1 cellular context compared by ENCODE assay signal in genomic region chr5:119074419-119074818, GRCh38.
A peak's percentile ranks its signal among the peaks of the same experiment; 100 is the strongest.
TF ChIP-seq lines count a peak whose summit lies in the region.

No MANE protein-coding gene starts in this region.

TF ChIP-seq in GM12878, 131 proteins besides CTCF, POLR2A, EP300 and RAD21 (continued from another document):
- no peak for TF ChIP-seq ZBTB40 (IDR thresholded peaks at IDR 0.05; ENCODE audit: borderline replicate concordance)
- peak; percentile 76 for TF ChIP-seq JUNB (IDR thresholded peaks at IDR 0.05)
- no peak for TF ChIP-seq SMAD1 (IDR thresholded peaks at IDR 0.05; ENCODE audit: low read depth, partially characterized antibody)
- peak; percentile 66 for TF ChIP-seq MTA2 (IDR thresholded peaks at IDR 0.05; ENCODE audit: low read depth)
- peak; percentile 48 for TF ChIP-seq ATF7 (IDR thresholded peaks at IDR 0.05; ENCODE audit: low read depth)
- TF ChIP-seq PKNOX1 (IDR thresholded peaks at IDR 0.05), result peak; percentile 47; the same call in 1 of the 2 replicates
- no peak; the same call in 1 of the 2 replicates for TF ChIP-seq CREB1 (IDR thresholded peaks at IDR 0.05; ENCODE audit: low read depth)
- TF ChIP-seq, protein P1, sequence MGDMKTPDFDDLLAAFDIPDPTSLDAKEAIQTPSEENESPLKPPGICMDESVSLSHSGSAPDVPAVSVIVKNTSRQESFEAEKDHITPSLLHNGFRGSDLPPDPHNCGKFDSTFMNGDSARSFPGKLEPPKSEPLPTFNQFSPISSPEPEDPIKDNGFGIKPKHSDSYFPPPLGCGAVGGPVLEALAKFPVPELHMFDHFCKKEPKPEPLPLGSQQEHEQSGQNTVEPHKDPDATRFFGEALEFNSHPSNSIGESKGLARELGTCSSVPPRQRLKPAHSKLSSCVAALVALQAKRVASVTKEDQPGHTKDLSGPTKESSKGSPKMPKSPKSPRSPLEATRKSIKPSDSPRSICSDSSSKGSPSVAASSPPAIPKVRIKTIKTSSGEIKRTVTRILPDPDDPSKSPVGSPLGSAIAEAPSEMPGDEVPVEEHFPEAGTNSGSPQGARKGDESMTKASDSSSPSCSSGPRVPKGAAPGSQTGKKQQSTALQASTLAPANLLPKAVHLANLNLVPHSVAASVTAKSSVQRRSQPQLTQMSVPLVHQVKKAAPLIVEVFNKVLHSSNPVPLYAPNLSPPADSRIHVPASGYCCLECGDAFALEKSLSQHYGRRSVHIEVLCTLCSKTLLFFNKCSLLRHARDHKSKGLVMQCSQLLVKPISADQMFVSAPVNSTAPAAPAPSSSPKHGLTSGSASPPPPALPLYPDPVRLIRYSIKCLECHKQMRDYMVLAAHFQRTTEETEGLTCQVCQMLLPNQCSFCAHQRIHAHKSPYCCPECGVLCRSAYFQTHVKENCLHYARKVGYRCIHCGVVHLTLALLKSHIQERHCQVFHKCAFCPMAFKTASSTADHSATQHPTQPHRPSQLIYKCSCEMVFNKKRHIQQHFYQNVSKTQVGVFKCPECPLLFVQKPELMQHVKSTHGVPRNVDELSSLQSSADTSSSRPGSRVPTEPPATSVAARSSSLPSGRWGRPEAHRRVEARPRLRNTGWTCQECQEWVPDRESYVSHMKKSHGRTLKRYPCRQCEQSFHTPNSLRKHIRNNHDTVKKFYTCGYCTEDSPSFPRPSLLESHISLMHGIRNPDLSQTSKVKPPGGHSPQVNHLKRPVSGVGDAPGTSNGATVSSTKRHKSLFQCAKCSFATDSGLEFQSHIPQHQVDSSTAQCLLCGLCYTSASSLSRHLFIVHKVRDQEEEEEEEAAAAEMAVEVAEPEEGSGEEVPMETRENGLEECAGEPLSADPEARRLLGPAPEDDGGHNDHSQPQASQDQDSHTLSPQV (IDR thresholded peaks at IDR 0.05), result no peak
- TF ChIP-seq PAX5 (IDR thresholded peaks at IDR 0.05; ENCODE audit: borderline replicate concordance, low read depth, low read length), result no peak
- no peak for TF ChIP-seq SUZ12 (IDR thresholded peaks at IDR 0.05; ENCODE audit: unreplicated experiment)
- no peak for TF ChIP-seq RELB (IDR thresholded peaks at IDR 0.05; ENCODE audit: low read depth)
- peak; percentile 64; the same call in 1 of the 2 replicates for TF ChIP-seq ATF2 (IDR thresholded peaks at IDR 0.05; ENCODE audit: low read length)
- TF ChIP-seq MAX (IDR thresholded peaks at IDR 0.05; ENCODE audit: low read depth, low read length), result no peak
- TF ChIP-seq YY1 (IDR thresholded peaks at IDR 0.05; ENCODE audit: low read depth, low read length), result no peak
- peak; percentile 41; the same call in 1 of the 2 replicates for TF ChIP-seq IKZF1 (conservative IDR thresholded peaks at IDR 0.05)
- TF ChIP-seq MEF2A (IDR thresholded peaks at IDR 0.05; ENCODE audit: insufficient read depth, low read depth, low read length), result peak; percentile 74
- TF ChIP-seq, protein P2, sequence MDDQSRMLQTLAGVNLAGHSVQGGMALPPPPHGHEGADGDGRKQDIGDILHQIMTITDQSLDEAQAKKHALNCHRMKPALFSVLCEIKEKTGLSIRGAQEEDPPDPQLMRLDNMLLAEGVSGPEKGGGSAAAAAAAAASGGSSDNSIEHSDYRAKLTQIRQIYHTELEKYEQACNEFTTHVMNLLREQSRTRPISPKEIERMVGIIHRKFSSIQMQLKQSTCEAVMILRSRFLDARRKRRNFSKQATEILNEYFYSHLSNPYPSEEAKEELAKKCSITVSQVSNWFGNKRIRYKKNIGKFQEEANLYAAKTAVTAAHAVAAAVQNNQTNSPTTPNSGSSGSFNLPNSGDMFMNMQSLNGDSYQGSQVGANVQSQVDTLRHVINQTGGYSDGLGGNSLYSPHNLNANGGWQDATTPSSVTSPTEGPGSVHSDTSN (IDR thresholded peaks at IDR 0.05; ENCODE audit: insufficient replicate concordance, low read depth, low read length), result no peak
- TF ChIP-seq BHLHE40 (IDR thresholded peaks at IDR 0.05; ENCODE audit: borderline replicate concordance in 1 of 2, low read depth in 2 of 2, low read length in 1 of 2), result peak in 1 of 2 experiments; percentile 46; a peak in 1 of 4 replicates
- no peak for TF ChIP-seq ETV6 (conservative IDR thresholded peaks at IDR 0.05 in 1 of 2, IDR thresholded peaks at IDR 0.05 in 1 of 2; ENCODE audit: borderline replicate concordance in 1 of 2, low read depth in 1 of 2)
- TF ChIP-seq ZNF384 (IDR thresholded peaks at IDR 0.05; ENCODE audit: borderline replicate concordance, low read depth, low read length), result no peak
- TF ChIP-seq RELA (IDR thresholded peaks at IDR 0.05; ENCODE audit: borderline replicate concordance, partially characterized antibody), result no peak
- 0 out of 2 replicates have a peak, but pooled peaks have one; percentile 13 for TF ChIP-seq SMARCA5 (IDR thresholded peaks at IDR 0.05)
- TF ChIP-seq, protein P3, sequence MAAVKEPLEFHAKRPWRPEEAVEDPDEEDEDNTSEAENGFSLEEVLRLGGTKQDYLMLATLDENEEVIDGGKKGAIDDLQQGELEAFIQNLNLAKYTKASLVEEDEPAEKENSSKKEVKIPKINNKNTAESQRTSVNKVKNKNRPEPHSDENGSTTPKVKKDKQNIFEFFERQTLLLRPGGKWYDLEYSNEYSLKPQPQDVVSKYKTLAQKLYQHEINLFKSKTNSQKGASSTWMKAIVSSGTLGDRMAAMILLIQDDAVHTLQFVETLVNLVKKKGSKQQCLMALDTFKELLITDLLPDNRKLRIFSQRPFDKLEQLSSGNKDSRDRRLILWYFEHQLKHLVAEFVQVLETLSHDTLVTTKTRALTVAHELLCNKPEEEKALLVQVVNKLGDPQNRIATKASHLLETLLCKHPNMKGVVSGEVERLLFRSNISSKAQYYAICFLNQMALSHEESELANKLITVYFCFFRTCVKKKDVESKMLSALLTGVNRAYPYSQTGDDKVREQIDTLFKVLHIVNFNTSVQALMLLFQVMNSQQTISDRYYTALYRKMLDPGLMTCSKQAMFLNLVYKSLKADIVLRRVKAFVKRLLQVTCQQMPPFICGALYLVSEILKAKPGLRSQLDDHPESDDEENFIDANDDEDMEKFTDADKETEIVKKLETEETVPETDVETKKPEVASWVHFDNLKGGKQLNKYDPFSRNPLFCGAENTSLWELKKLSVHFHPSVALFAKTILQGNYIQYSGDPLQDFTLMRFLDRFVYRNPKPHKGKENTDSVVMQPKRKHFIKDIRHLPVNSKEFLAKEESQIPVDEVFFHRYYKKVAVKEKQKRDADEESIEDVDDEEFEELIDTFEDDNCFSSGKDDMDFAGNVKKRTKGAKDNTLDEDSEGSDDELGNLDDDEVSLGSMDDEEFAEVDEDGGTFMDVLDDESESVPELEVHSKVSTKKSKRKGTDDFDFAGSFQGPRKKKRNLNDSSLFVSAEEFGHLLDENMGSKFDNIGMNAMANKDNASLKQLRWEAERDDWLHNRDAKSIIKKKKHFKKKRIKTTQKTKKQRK (IDR thresholded peaks at IDR 0.05; ENCODE audit: low read depth, low read length), result no peak
- no peak for TF ChIP-seq ZSCAN29 (IDR thresholded peaks at IDR 0.05)
- TF ChIP-seq PML (IDR thresholded peaks at IDR 0.05; ENCODE audit: low read length), result peak; percentile 58; the same call in 1 of the 2 replicates
- TF ChIP-seq DPF2 (IDR thresholded peaks at IDR 0.05), result peak; percentile 69; the same call in 1 of the 2 replicates
- no peak for TF ChIP-seq WRNIP1 (IDR thresholded peaks at IDR 0.05; ENCODE audit: borderline replicate concordance, low read depth, low read length)
- peak; percentile 60 for TF ChIP-seq SKIL (IDR thresholded peaks at IDR 0.05; ENCODE audit: low read depth, poor library complexity, severe bottlenecking)
- TF ChIP-seq ATF3 (IDR thresholded peaks at IDR 0.05; ENCODE audit: borderline replicate concordance, extremely low read depth, low read depth, low read length), result no peak
- no peak for TF ChIP-seq EZH2 (IDR thresholded peaks at IDR 0.05; ENCODE audit: borderline replicate concordance, control insufficient read depth, low read depth, low read length)
- no peak for TF ChIP-seq EED (IDR thresholded peaks at IDR 0.05; ENCODE audit: low read depth)
- TF ChIP-seq NFIC (IDR thresholded peaks at IDR 0.05; ENCODE audit: low read depth, low read length), result peak; percentile 90
